ENCODE assay signal across 8 cellular contexts in the genomic region with DNA sequence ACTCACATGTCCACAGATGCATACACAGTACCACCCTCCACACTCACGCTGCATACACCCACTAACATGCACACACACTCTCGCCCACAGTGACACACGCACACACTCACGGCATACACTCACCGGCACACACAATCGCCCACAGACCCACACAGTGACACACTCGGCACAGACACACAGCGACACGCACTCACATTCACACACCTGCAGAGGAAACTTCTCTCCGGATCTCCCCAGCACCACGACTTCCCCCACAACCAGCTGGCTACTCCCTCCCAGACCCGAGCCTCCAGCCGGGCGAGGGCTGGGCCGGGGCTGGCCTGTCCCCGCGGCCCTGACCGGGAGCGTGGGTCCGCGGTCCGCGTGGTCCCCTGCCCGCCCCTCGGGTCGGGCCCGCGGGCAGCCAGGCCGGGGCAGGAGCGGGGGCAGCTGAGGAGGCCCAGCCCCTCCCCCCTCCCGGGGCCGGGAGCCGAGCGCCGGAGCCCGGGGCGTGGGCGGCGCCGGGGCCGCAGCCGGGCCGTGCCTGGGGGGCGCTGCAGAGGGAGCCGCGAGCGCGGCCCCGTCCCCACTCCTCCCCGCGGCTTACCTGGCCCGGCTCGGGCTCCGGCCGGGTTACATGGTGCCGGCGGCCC. TPM values are rescaled to one million over a fixed set of nuclear protein-coding genes. Genes with fewer than 3 reads are reported as not detected.
DNase-seq lines count a peak whose midpoint lies in the region; ATAC-seq and TF ChIP-seq lines count a peak whose summit lies in the region.

No MANE protein-coding gene starts in this region.

- no peaks in the 10 kb centered on the region for H3K36me3 Mint-ChIP-seq in activated T-cell treated with anti-CD3 and anti-CD28 coated beads, Interleukin-2, amount 50 U/mL, for 4 hours (ENCODE audit: insufficient read depth)

- peak; percentile 20 for DNase-seq in activated naive CD4-positive, alpha-beta T cell treated with Interleukin-2 at 50 U/mL for 16 hours
- no peak for DNase-seq in activated naive CD4-positive, alpha-beta T cell (lab: John Stamatoyannopoulos, UW)
- DNase-seq in activated T-cell treated with anti-CD3 and anti-CD28 coated beads, Interleukin-2, amount 50 U/mL, for 4 hours: no peak
- DNase-seq in kidney epithelial cell (ENCODE audit: low read depth): no peak
- no peak for DNase-seq in tibial nerve (ENCODE audit: low spot score in 2 of 2)
- no peak for DNase-seq in erythroblast (lab: John Stamatoyannopoulos, UW)
- DNase-seq in ecto neural progenitor cell (ENCODE audit: low spot score): no peak
- DNase-seq in NCI-H2081 treated with DMSO at 0.1 percent for 48 hours (lab: John Stamatoyannopoulos, UW): no peak

- peaks cover 0 to 21% (median 9%) of the 10 kb centered on the region in 4 donors for H3K4me1 ChIP-seq in tibial nerve

- no peak overlapping the region for H3K27ac ChIP-seq in tibial nerve

- no peak for TF ChIP-seq CTCF in kidney epithelial cell (IDR thresholded peaks at IDR 0.05; ENCODE audit: insufficient read depth, low read length, poor library complexity, severe bottlenecking)
- TF ChIP-seq CTCF in tibial nerve (IDR thresholded peaks at IDR 0.05): no peak

- peak overlapping the region; percentile 73 for H3K4me3 Mint-ChIP-seq in activated T-cell treated with anti-CD3 and anti-CD28 coated beads, Interleukin-2, amount 50 U/mL, for 4 hours

- peaks cover 62% of the 10 kb centered on the region for H3K27me3 Mint-ChIP-seq in activated T-cell treated with anti-CD3 and anti-CD28 coated beads, Interleukin-2, amount 50 U/mL, for 4 hours (ENCODE audit: low read depth)

- 2% methylated on average over 15 to 28 of the region's 57 CpGs for WGBS in tibial nerve, 2 donors

- peak; percentile 41 to 52 for ATAC-seq in activated T-cell treated with anti-CD3 and anti-CD28 coated beads, Interleukin-2, amount 50 U/mL, for 4 hours

- no peak for TF ChIP-seq EP300 in tibial nerve (IDR thresholded peaks at IDR 0.05)

- no peaks in the 10 kb centered on the region for H3K9me3 Mint-ChIP-seq in activated T-cell treated with anti-CD3 and anti-CD28 coated beads, Interleukin-2, amount 50 U/mL, for 4 hours

- H3K36me3 ChIP-seq in kidney epithelial cell (ENCODE audit: control insufficient read depth, insufficient read depth, low read length) (no peaks in the 10 kb centered on the region), tibial nerve (no peaks in the 10 kb centered on the region)

- H3K4me1 Mint-ChIP-seq in activated T-cell treated with anti-CD3 and anti-CD28 coated beads, Interleukin-2, amount 50 U/mL, for 4 hours (ENCODE audit: low read depth): peaks cover 8% of the 10 kb centered on the region

- H3K27me3 ChIP-seq in kidney epithelial cell (ENCODE audit: control insufficient read depth, insufficient read depth, low read length) (peaks cover 45% of the 10 kb centered on the region), tibial nerve (peaks cover 3 to 70% of the 10 kb centered on the region in 2 donors)

- TF ChIP-seq POLR2A in tibial nerve (IDR thresholded peaks at IDR 0.05) (no peak), erythroblast (IDR thresholded peaks at IDR 0.05; ENCODE audit: low read length) (no peak)

- H3K9me3 ChIP-seq in tibial nerve: no peaks in the 10 kb centered on the region

- peak overlapping the region; percentile 0 for H3K4me3 ChIP-seq in kidney epithelial cell (ENCODE audit: low read depth, low read length)
- peak overlapping the region in 3 of 4 donors; percentile 11 to 48 (median 26) for H3K4me3 ChIP-seq in tibial nerve

RNA-seq across cellular contexts. Expression of gene DLGAP3, which starts 0.5 kb away (rescaled TPM):
- 1 to 10 TPM in 2 of 3 donors, under 1 TPM in 1; 0.98 to 1.5 (median 1.0) TPM for total RNA-seq in activated T-cell treated with anti-CD3 and anti-CD28 coated beads, Interleukin-2, amount 50 U/mL, for 4 hours
- total RNA-seq in kidney epithelial cell (0.75 and 0.82 TPM in 2 replicates), tibial nerve (under 1 TPM in 3 of 4 donors, not detected in 1; 0.42 to 0.87 (median 0.78) TPM)

RNA-seq across cellular contexts. Expression of gene TMEM35B, which starts 56.2 kb away (rescaled TPM):
- total RNA-seq in activated T-cell treated with anti-CD3 and anti-CD28 coated beads, Interleukin-2, amount 50 U/mL, for 4 hours: 10 to 100 TPM; 14.9 to 17.4 (median 16.4) TPM
- 36.0 and 38.1 TPM in 2 replicates for total RNA-seq in kidney epithelial cell
- 10 to 100 TPM; 42.9 to 66.5 (median 62.2) TPM for total RNA-seq in tibial nerve
